ENCODE assay signal across 26 cellular contexts in genomic region chr4:88251914-88252313, GRCh38.
"Had no signal": no experiment of that assay in that cellular context is flagged by ENCODE, and none has a peak within 500 bp of the region (broad histone marks: within the 10 kb centered on the region; RNA-seq: fewer than 3 reads in every experiment).

No MANE protein-coding gene starts in this region.

- H3K27me3 ChIP-seq: brain microvascular endothelial cell, sigmoid colon, thyroid gland, upper lobe of left lung, vagina had no signal

- H3K27me3 Mint-ChIP-seq: progenitor cell of endocrine pancreas; stimulated activated memory B cell treated with anti-CD40 and anti-IgM and Interleukin-4, amounts not matched to agents 10 μg/mL and 1 μg/mL and 100 μg/mL, for 72 hours; stimulated activated naive CD8-positive, alpha-beta T cell treated with anti-CD3 and anti-CD28 coated beads, Interleukin-15, amount 100 ng/mL, for 72 hours had no signal

- ATAC-seq: activated CD4-positive, CD25-positive, alpha-beta regulatory T cell treated with anti-CD3 and anti-CD28 coated beads, Interleukin-2, amount 50 U/mL, for 24 hours; stimulated activated memory B cell treated with anti-CD40 and anti-IgM and Interleukin-4, amounts not matched to agents 10 μg/mL and 1 μg/mL and 100 μg/mL, for 72 hours; stimulated activated naive CD8-positive, alpha-beta T cell treated with anti-CD3 and anti-CD28 coated beads, Interleukin-15, amount 100 ng/mL, for 72 hours had no signal

- H3K27ac ChIP-seq: brain microvascular endothelial cell, coronary artery, sigmoid colon, thyroid gland, upper lobe of left lung, vagina, VCaP had no signal

- H3K36me3 ChIP-seq: brain microvascular endothelial cell, sigmoid colon, thyroid gland, upper lobe of left lung, vagina had no signal

- DNase-seq: activated CD4-positive, alpha-beta T cell treated with anti-CD3 and anti-CD28 coated beads for 48 hours; activated CD4-positive, alpha-beta T cell treated with anti-CD3 and anti-CD28 coated beads, Interleukin-2, amount 50 U/mL, for 48 hours; activated CD8-positive, alpha-beta memory T cell treated with anti-CD3 and anti-CD28 coated beads for 24 hours; activated gamma-delta T cell treated with Interleukin-2 at 50 U/mL for 16 hours; activated naive CD4-positive, alpha-beta T cell treated with anti-CD3 and anti-CD28 coated beads, Interleukin-2, amount 50 U/mL, for 16 hours; amniotic stem cell; brain microvascular endothelial cell; head of caudate nucleus; hypothalamus; sigmoid colon; small intestine; stimulated activated CD4-positive, alpha-beta T cell treated with anti-CD3 and anti-CD28 coated beads, Interleukin-4, amount 100 ng/mL, for 4 hours; stimulated activated CD8-positive, alpha-beta memory T cell treated with anti-CD3 and anti-CD28 coated beads, Interleukin-4, amount 100 ng/mL, for 48 hours; stimulated activated naive CD8-positive, alpha-beta T cell treated with anti-CD3 and anti-CD28 coated beads, Interleukin-15, amount 100 ng/mL, for 72 hours; SW 1271; thyroid gland; upper lobe of left lung had no signal

- H3K9me3 Mint-ChIP-seq: nephron; stimulated activated memory B cell treated with anti-CD40 and anti-IgM and Interleukin-4, amounts not matched to agents 10 μg/mL and 1 μg/mL and 100 μg/mL, for 72 hours; stimulated activated naive CD8-positive, alpha-beta T cell treated with anti-CD3 and anti-CD28 coated beads, Interleukin-15, amount 100 ng/mL, for 72 hours; T-helper 1 cell treated with Interleukin-12 subunit alpha and Interleukin-12 subunit beta and Interleukin-4 antibody, amounts not matched to agents 30 μg/mL and 1 μg/mL, for 36 hours had no signal

- H3K9me3 ChIP-seq: sigmoid colon, thyroid gland, upper lobe of left lung, vagina had no signal

- H3K4me1 Mint-ChIP-seq: nephron; stimulated activated memory B cell treated with anti-CD40 and anti-IgM and Interleukin-4, amounts not matched to agents 10 μg/mL and 1 μg/mL and 100 μg/mL, for 72 hours; stimulated activated naive CD8-positive, alpha-beta T cell treated with anti-CD3 and anti-CD28 coated beads, Interleukin-15, amount 100 ng/mL, for 72 hours had no signal

- H3K27ac Mint-ChIP-seq: nephron; progenitor cell of endocrine pancreas; stimulated activated memory B cell treated with anti-CD40 and anti-IgM and Interleukin-4, amounts not matched to agents 10 μg/mL and 1 μg/mL and 100 μg/mL, for 72 hours; stimulated activated naive CD8-positive, alpha-beta T cell treated with anti-CD3 and anti-CD28 coated beads, Interleukin-15, amount 100 ng/mL, for 72 hours; T-helper 1 cell treated with Interleukin-12 subunit alpha and Interleukin-12 subunit beta and Interleukin-4 antibody, amounts not matched to agents 30 μg/mL and 1 μg/mL, for 36 hours had no signal

- H3K4me3 ChIP-seq: coronary artery, lung, sigmoid colon, thyroid gland, upper lobe of left lung, vagina had no signal

- H3K4me3 Mint-ChIP-seq: nephron; stimulated activated memory B cell treated with anti-CD40 and anti-IgM and Interleukin-4, amounts not matched to agents 10 μg/mL and 1 μg/mL and 100 μg/mL, for 72 hours; stimulated activated naive CD8-positive, alpha-beta T cell treated with anti-CD3 and anti-CD28 coated beads, Interleukin-15, amount 100 ng/mL, for 72 hours; T-helper 1 cell treated with Interleukin-12 subunit alpha and Interleukin-12 subunit beta and Interleukin-4 antibody, amounts not matched to agents 30 μg/mL and 1 μg/mL, for 36 hours had no signal

- H3K36me3 Mint-ChIP-seq: stimulated activated memory B cell treated with anti-CD40 and anti-IgM and Interleukin-4, amounts not matched to agents 10 μg/mL and 1 μg/mL and 100 μg/mL, for 72 hours had no signal
